In genomic region chr16:89191901-89192184, GRCh38 we compare ENCODE assay signal across 10 cellular contexts. TPM values are rescaled to one million over a fixed set of nuclear protein-coding genes. Genes with fewer than 3 reads are reported as not detected.
A peak's percentile ranks its signal among the peaks of the same experiment; 100 is the strongest.
DNase-seq lines count a peak whose midpoint lies in the region; ATAC-seq and TF ChIP-seq lines count a peak whose summit lies in the region.
"Had no signal": no experiment of that assay in that cellular context is flagged by ENCODE, and none has a peak within 500 bp of the region (broad histone marks: within the 10 kb centered on the region; RNA-seq: fewer than 3 reads in every experiment).

No MANE protein-coding gene starts in this region.

- no peaks in the 10 kb centered on the region for H3K27me3 ChIP-seq in CD8-positive, alpha-beta T cell (ENCODE audit: insufficient read depth, low read length)
- H3K27me3 ChIP-seq in OCI-LY1 (ENCODE audit: insufficient read depth, low read length) (0 out of 2 replicates have a peak, but pooled peaks cover 8% of the 10 kb centered on the region), psoas muscle (ENCODE audit: insufficient read depth in 3 of 3, low read length in 2 of 3) (no peaks in the 10 kb centered on the region)

- H4K20me1 ChIP-seq in OCI-LY1 (ENCODE audit: insufficient read depth, low read length) = no peaks in the 10 kb centered on the region

- no peaks in the 10 kb centered on the region for H3K36me3 ChIP-seq in CD8-positive, alpha-beta T cell (ENCODE audit: insufficient read depth, low read length)
- H3K36me3 ChIP-seq in OCI-LY1 (ENCODE audit: insufficient read depth, low read length) (no peaks in the 10 kb centered on the region), psoas muscle (ENCODE audit: insufficient read depth in 1 of 2, low read depth in 1 of 2) (peaks cover 0 to 47% of the 10 kb centered on the region in 2 donors)

- ATAC-seq in CD8-positive, alpha-beta T cell = no peak
- no peak for ATAC-seq in psoas muscle
- no peak for ATAC-seq in activated CD4-positive, alpha-beta T cell treated with anti-CD3 and anti-CD28 coated beads for 36 hours
- no peak for ATAC-seq in HG02759 (IDR thresholded peaks at IDR 0.05; ENCODE audit: unreplicated experiment)
- ATAC-seq: activated CD4-positive, CD25-positive, alpha-beta regulatory T cell treated with anti-CD3 and anti-CD28 coated beads, Interleukin-2, amount 50 U/mL, for 24 hours had no signal

- no peak overlapping the region for H2AFZ ChIP-seq in OCI-LY1 (ENCODE audit: low read length)

- POLR2A ChIA-PET in CD8-positive, alpha-beta T cell (lab: Charles Lee) = no interaction called here
- POLR2A ChIA-PET in activated CD4-positive, alpha-beta T cell treated with anti-CD3 and anti-CD28 coated beads for 36 hours (lab: Charles Lee) = no interaction called here

- peak overlapping the region; percentile 68 for H3K4me2 ChIP-seq in OCI-LY1 (ENCODE audit: low read length)

- H3K79me2 ChIP-seq in OCI-LY1 (ENCODE audit: insufficient read depth, low read length) = no peaks in the 10 kb centered on the region

- no peaks in the 10 kb centered on the region for H3K4me1 ChIP-seq in CD8-positive, alpha-beta T cell (ENCODE audit: insufficient read depth, low read length)
- H3K4me1 ChIP-seq in OCI-LY1 (ENCODE audit: insufficient read depth, low read length, severe bottlenecking) (peaks cover 4% of the 10 kb centered on the region), psoas muscle (no peaks in the 10 kb centered on the region)

- no peak overlapping the region for H3K27ac ChIP-seq in CD8-positive, alpha-beta T cell (ENCODE audit: low read depth, low read length)
- H3K27ac ChIP-seq in OCI-LY1 (ENCODE audit: low read depth, low read length, poor library complexity, severe bottlenecking) (no peak overlapping the region), psoas muscle (no peak overlapping the region)

- peaks cover 4% of the 10 kb centered on the region for H3K4me1 Mint-ChIP-seq in CD8-positive, alpha-beta T cell (ENCODE audit: low read depth)
- no peaks in the 10 kb centered on the region for H3K4me1 Mint-ChIP-seq in activated CD4-positive, alpha-beta T cell treated with anti-CD3 and anti-CD28 coated beads for 36 hours
- H3K4me1 Mint-ChIP-seq: nephron progenitor cell had no signal

- no peak overlapping the region for H3K27ac Mint-ChIP-seq in CD8-positive, alpha-beta T cell
- H3K27ac Mint-ChIP-seq in activated CD4-positive, alpha-beta T cell treated with anti-CD3 and anti-CD28 coated beads for 36 hours = no peak overlapping the region
- H3K27ac Mint-ChIP-seq: nephron progenitor cell had no signal

- intact Hi-C loops in CD8-positive, alpha-beta T cell (cut with DNase I, micrococcal nuclease) = loop anchor here (1.0 to 5.0 kb wide), 7 partner anchors 21 to 855 kb away; partner anchors contain the start of genes APRT (in 1 of the 2), CDH15 (in 1 of the 2), GALNS (in 1 of the 2) and TRAPPC2L (in 1 of the 2)
- intact Hi-C loops in psoas muscle (cut with DNase I) = no loop called here
- intact Hi-C loops in activated CD4-positive, alpha-beta T cell treated with anti-CD3 and anti-CD28 coated beads for 36 hours (cut with DNase I, micrococcal nuclease) = loop anchor here in 1 of 2 experiments (1.0 to 5.0 kb wide), 8 partner anchors 21 to 740 kb away; partner anchors contain the start of genes CDH15, SPG7 and ZNF778

- H3K27me3 Mint-ChIP-seq in CD8-positive, alpha-beta T cell (ENCODE audit: low read depth) = no peaks in the 10 kb centered on the region
- no peaks in the 10 kb centered on the region for H3K27me3 Mint-ChIP-seq in activated CD4-positive, alpha-beta T cell treated with anti-CD3 and anti-CD28 coated beads for 36 hours

- H3K36me3 Mint-ChIP-seq in CD8-positive, alpha-beta T cell = no peaks in the 10 kb centered on the region
- H3K36me3 Mint-ChIP-seq in activated CD4-positive, alpha-beta T cell treated with anti-CD3 and anti-CD28 coated beads for 36 hours (ENCODE audit: low read depth) = no peaks in the 10 kb centered on the region

- no peak for DNase-seq in CD8-positive, alpha-beta T cell
- DNase-seq in fibroblast of mammary gland (ENCODE audit: low read depth) = no peak
- peak in 1 of 2 donors; percentile 49 for DNase-seq in psoas muscle
- no peak for DNase-seq in activated CD4-positive, alpha-beta T cell treated with anti-CD3 and anti-CD28 coated beads for 36 hours
- no peak for DNase-seq in COLO668 (lab: John Stamatoyannopoulos, UW; ENCODE audit: unreplicated experiment)
- no peak for DNase-seq in NCI-H1048 (lab: John Stamatoyannopoulos, UW)

- H3F3A ChIP-seq in OCI-LY1 (ENCODE audit: insufficient read depth, low read length) = 0 out of 2 replicates have a peak, but pooled peaks cover 6% of the 10 kb centered on the region

- CTCF ChIA-PET in CD8-positive, alpha-beta T cell (lab: Charles Lee) = no interaction called here
- CTCF ChIA-PET in activated CD4-positive, alpha-beta T cell treated with anti-CD3 and anti-CD28 coated beads for 36 hours (lab: Charles Lee) = no interaction called here

- no peaks in the 10 kb centered on the region for H3K9me2 ChIP-seq in OCI-LY1 (ENCODE audit: low read depth, low read length)

- no peaks in the 10 kb centered on the region for H3K9me3 ChIP-seq in CD8-positive, alpha-beta T cell (ENCODE audit: low read length)
- no peaks in the 10 kb centered on the region for H3K9me3 ChIP-seq in OCI-LY1 (ENCODE audit: low read length)
- no peaks in the 10 kb centered on the region for H3K9me3 ChIP-seq in psoas muscle

- 51 to 61% (median 54%) methylated on average over 9 to 19 of the region's 19 CpGs for WGBS in psoas muscle, 3 donors

- peak overlapping the region; percentile 39 for H3K4me3 ChIP-seq in CD8-positive, alpha-beta T cell (ENCODE audit: low read depth, low read length)
- peak overlapping the region; percentile 52 for H3K4me3 ChIP-seq in OCI-LY1 (ENCODE audit: low read depth, low read length, poor library complexity, severe bottlenecking)
- peak overlapping the region; percentile 35 for H3K4me3 ChIP-seq in fibroblast of mammary gland (ENCODE audit: control insufficient read depth, low read depth, low read length)
- H3K4me3 ChIP-seq in psoas muscle = peak overlapping the region; percentile 48

- no peaks in the 10 kb centered on the region for H3K9me3 Mint-ChIP-seq in CD8-positive, alpha-beta T cell
- no peaks in the 10 kb centered on the region for H3K9me3 Mint-ChIP-seq in activated CD4-positive, alpha-beta T cell treated with anti-CD3 and anti-CD28 coated beads for 36 hours (ENCODE audit: low read depth)
- H3K9me3 Mint-ChIP-seq: nephron progenitor cell had no signal

- H3K4me3 Mint-ChIP-seq in CD8-positive, alpha-beta T cell = no peak overlapping the region
- no peak overlapping the region for H3K4me3 Mint-ChIP-seq in activated CD4-positive, alpha-beta T cell treated with anti-CD3 and anti-CD28 coated beads for 36 hours
- H3K4me3 Mint-ChIP-seq: nephron progenitor cell had no signal

- H3K9ac ChIP-seq in OCI-LY1 (ENCODE audit: low read length) = no peak overlapping the region; the same call in 1 of the 2 replicates

- no peak for TF ChIP-seq CTCF in CD8-positive, alpha-beta T cell (IDR thresholded peaks at IDR 0.05)
- TF ChIP-seq CTCF in OCI-LY1 (IDR thresholded peaks at IDR 0.05; ENCODE audit: low read length) (no peak), fibroblast of mammary gland (conservative IDR thresholded peaks at IDR 0.05; ENCODE audit: control insufficient read depth, insufficient read depth, low read depth, low read length) (no peak), psoas muscle (IDR thresholded peaks at IDR 0.05) (no peak)

RNA-seq across cellular contexts. Expression of gene SLC22A31, which starts 8.5 kb away (rescaled TPM):
- total RNA-seq in CD8-positive, alpha-beta T cell = under 1 TPM in 1 of 2 experiments, not detected in 1; 0.33 TPM
- total RNA-seq in psoas muscle = not detected
- polyA plus RNA-seq in psoas muscle = under 1 TPM in 1 of 3 donors, not detected in 2; 0.03 TPM
- total RNA-seq in activated CD4-positive, alpha-beta T cell treated with anti-CD3 and anti-CD28 coated beads for 36 hours = 1 to 10 TPM in 1 of 2 experiments, under 1 TPM in 1; 0.49 to 1.3 TPM

RNA-seq across cellular contexts. Expression of gene CDH15, which starts 20.3 kb away (rescaled TPM):
- total RNA-seq in CD8-positive, alpha-beta T cell = under 1 TPM in 1 of 2 experiments, not detected in 1; 0.24 TPM
- total RNA-seq in psoas muscle = 10 to 100 TPM; 36.7 to 62.8 (median 51.1) TPM
- polyA plus RNA-seq in psoas muscle = 10 to 100 TPM; 18.0 to 32.9 (median 19.9) TPM
- not detected for total RNA-seq in activated CD4-positive, alpha-beta T cell treated with anti-CD3 and anti-CD28 coated beads for 36 hours

RNA-seq across cellular contexts. Expression of gene ZNF778, which starts 25.7 kb away (rescaled TPM):
- total RNA-seq in CD8-positive, alpha-beta T cell = 1 to 10 TPM; 8.4 to 8.9 TPM
- total RNA-seq in psoas muscle = 10 to 100 TPM; 10.2 to 15.3 (median 12.4) TPM
- 1 to 10 TPM; 2.2 to 9.0 (median 4.6) TPM for polyA plus RNA-seq in psoas muscle
- total RNA-seq in activated CD4-positive, alpha-beta T cell treated with anti-CD3 and anti-CD28 coated beads for 36 hours = 1 to 10 TPM; 4.7 to 5.0 TPM

Comparison
In these comparisons a context has a peak if more than half of its experiments do, and no peak if none do; other contexts are left out.
1. RNA of gene CDH15, which starts 20.3 kb away (total RNA-seq): 36.7 to 62.8 TPM in psoas muscle; 0.24 TPM in CD8-positive, alpha-beta T cell and not detected in activated CD4-positive, alpha-beta T cell treated with anti-CD3 and anti-CD28 coated beads for 36 hours; every median in the first group is over 10 times any median in the second.
2. intact Hi-C loops: an anchor here in CD8-positive, alpha-beta T cell (1.0 to 5.0 kb wide); none called in psoas muscle.
3. Peak in every context shown above with its lines, with median percentiles within 50 percentile points of each other: H3K4me3 ChIP-seq.